In the genomic region with DNA sequence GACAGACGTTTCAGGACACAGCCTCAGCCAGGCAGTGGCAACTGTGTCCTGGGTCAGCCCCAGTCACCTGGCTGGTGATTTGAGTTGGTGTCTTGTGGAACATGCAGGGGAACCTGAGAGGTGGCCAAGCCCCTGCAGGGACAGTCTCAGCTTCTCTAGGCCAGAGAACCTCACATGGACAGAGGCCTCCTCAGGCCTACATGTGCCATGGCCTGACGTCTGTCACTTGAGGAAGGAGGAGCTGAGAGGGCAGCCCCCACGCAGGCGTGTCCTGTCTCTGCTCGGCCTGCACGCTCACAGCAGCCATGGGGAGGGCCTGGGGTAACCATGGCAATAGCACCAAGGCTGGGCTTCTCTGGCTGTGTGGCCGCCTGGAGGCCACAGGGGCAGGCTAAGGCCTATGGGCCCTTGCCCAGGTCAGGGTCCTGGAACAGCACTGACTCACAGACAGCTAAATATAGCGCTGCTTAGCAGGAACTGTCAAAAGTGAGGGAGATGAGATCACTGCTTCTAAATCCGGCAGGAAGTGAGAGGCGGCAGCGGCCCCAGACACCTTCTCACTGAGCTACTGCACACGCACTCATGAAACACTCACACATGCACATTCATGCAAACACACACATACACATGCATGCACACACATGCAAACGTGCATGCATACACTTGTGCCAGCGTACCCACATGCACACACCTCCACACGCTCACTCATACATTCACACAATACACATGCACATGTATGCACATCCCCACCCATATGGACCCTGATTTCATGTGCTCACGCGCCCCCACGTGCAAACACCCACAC, we compare ENCODE assay signal across 1 cellular context.
A peak's percentile ranks its signal among the peaks of the same experiment; 100 is the strongest.
TF ChIP-seq lines count a peak whose summit lies in the region.

No MANE protein-coding gene starts in this region.

TF ChIP-seq in HEK293, 187 proteins besides CTCF, POLR2A, EP300 and RAD21 (continued from another document and continues in another):
- TF ChIP-seq, protein P1, sequence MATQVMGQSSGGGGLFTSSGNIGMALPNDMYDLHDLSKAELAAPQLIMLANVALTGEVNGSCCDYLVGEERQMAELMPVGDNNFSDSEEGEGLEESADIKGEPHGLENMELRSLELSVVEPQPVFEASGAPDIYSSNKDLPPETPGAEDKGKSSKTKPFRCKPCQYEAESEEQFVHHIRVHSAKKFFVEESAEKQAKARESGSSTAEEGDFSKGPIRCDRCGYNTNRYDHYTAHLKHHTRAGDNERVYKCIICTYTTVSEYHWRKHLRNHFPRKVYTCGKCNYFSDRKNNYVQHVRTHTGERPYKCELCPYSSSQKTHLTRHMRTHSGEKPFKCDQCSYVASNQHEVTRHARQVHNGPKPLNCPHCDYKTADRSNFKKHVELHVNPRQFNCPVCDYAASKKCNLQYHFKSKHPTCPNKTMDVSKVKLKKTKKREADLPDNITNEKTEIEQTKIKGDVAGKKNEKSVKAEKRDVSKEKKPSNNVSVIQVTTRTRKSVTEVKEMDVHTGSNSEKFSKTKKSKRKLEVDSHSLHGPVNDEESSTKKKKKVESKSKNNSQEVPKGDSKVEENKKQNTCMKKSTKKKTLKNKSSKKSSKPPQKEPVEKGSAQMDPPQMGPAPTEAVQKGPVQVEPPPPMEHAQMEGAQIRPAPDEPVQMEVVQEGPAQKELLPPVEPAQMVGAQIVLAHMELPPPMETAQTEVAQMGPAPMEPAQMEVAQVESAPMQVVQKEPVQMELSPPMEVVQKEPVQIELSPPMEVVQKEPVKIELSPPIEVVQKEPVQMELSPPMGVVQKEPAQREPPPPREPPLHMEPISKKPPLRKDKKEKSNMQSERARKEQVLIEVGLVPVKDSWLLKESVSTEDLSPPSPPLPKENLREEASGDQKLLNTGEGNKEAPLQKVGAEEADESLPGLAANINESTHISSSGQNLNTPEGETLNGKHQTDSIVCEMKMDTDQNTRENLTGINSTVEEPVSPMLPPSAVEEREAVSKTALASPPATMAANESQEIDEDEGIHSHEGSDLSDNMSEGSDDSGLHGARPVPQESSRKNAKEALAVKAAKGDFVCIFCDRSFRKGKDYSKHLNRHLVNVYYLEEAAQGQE (tag by site-specific recombination; IDR thresholded peaks at IDR 0.05) = no peak
- TF ChIP-seq ZNF423 (tag by site-specific recombination; IDR thresholded peaks at IDR 0.05) (no peak), ZNF561 (tag by site-specific recombination; IDR thresholded peaks at IDR 0.05; ENCODE audit: borderline replicate concordance) (no peak), ZNF544 (tag by site-specific recombination; IDR thresholded peaks at IDR 0.05) (no peak), ZNF133 (tag by site-specific recombination; IDR thresholded peaks at IDR 0.05) (no peak), ZNF174 (tag by site-specific recombination; IDR thresholded peaks at IDR 0.05) (no peak), ZNF350 (tag by site-specific recombination; IDR thresholded peaks at IDR 0.05) (no peak), ZNF292 (tag by site-specific recombination; IDR thresholded peaks at IDR 0.05; ENCODE audit: borderline replicate concordance, low read depth) (no peak), ZNF747 (tag by site-specific recombination; IDR thresholded peaks at IDR 0.05) (no peak), ZNF558 (tag by site-specific recombination; IDR thresholded peaks at IDR 0.05) (no peak), ZNF239 (tag by site-specific recombination; IDR thresholded peaks at IDR 0.05) (no peak), ZNF555 (tag by site-specific recombination; conservative IDR thresholded peaks at IDR 0.05) (no peak), ZNF311 (tag by site-specific recombination; IDR thresholded peaks at IDR 0.05; ENCODE audit: borderline replicate concordance) (no peak), ZNF341 (tag by site-specific recombination; IDR thresholded peaks at IDR 0.05; ENCODE audit: low read depth) (no peak), YY1 (tag by site-specific recombination; IDR thresholded peaks at IDR 0.05) (no peak), TCF7L2 (IDR thresholded peaks at IDR 0.05; ENCODE audit: borderline replicate concordance, low read depth, low read length) (no peak), WT1 (tag by site-specific recombination; IDR thresholded peaks at IDR 0.05) (no peak), ZBTB21 (tag by site-specific recombination; IDR thresholded peaks at IDR 0.05) (no peak), ZNF76 (tag by site-specific recombination; IDR thresholded peaks at IDR 0.05; ENCODE audit: borderline replicate concordance, low read depth) (no peak), ZNF146 (tag by site-specific recombination; IDR thresholded peaks at IDR 0.05) (no peak), KLF10 (tag by site-specific recombination; IDR thresholded peaks at IDR 0.05) (no peak), ZNF121 (tag by site-specific recombination; IDR thresholded peaks at IDR 0.05) (no peak), ZNF416 (tag by site-specific recombination; IDR thresholded peaks at IDR 0.05) (no peak)
- TF ChIP-seq, protein P2, sequence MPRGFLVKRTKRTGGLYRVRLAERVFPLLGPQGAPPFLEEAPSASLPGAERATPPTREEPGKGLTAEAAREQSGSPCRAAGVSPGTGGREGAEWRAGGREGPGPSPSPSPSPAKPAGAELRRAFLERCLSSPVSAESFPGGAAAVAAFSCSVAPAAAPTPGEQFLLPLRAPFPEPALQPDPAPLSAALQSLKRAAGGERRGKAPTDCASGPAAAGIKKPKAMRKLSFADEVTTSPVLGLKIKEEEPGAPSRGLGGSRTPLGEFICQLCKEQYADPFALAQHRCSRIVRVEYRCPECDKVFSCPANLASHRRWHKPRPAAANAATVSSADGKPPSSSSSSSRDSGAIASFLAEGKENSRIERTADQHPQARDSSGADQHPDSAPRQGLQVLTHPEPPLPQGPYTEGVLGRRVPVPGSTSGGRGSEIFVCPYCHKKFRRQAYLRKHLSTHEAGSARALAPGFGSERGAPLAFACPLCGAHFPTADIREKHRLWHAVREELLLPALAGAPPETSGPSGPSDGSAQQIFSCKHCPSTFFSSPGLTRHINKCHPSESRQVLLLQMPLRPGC (tag by site-specific recombination; IDR thresholded peaks at IDR 0.05) = no peak
- TF ChIP-seq, protein P3, sequence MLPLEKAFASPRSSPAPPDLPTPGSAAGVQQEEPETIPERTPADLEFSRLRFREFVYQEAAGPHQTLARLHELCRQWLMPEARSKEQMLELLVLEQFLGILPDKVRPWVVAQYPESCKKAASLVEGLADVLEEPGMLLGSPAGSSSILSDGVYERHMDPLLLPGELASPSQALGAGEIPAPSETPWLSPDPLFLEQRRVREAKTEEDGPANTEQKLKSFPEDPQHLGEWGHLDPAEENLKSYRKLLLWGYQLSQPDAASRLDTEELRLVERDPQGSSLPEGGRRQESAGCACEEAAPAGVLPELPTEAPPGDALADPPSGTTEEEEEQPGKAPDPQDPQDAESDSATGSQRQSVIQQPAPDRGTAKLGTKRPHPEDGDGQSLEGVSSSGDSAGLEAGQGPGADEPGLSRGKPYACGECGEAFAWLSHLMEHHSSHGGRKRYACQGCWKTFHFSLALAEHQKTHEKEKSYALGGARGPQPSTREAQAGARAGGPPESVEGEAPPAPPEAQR (tag by site-specific recombination; IDR thresholded peaks at IDR 0.05) = no peak
- TF ChIP-seq, protein P4, sequence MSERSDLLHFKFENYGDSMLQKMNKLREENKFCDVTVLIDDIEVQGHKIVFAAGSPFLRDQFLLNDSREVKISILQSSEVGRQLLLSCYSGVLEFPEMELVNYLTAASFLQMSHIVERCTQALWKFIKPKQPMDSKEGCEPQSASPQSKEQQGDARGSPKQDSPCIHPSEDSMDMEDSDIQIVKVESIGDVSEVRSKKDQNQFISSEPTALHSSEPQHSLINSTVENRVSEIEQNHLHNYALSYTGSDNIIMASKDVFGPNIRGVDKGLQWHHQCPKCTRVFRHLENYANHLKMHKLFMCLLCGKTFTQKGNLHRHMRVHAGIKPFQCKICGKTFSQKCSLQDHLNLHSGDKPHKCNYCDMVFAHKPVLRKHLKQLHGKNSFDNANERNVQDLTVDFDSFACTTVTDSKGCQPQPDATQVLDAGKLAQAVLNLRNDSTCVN (tag by site-specific recombination; optimal IDR thresholded peaks at IDR 0.05) = peak; percentile 15
- TF ChIP-seq, protein P5, sequence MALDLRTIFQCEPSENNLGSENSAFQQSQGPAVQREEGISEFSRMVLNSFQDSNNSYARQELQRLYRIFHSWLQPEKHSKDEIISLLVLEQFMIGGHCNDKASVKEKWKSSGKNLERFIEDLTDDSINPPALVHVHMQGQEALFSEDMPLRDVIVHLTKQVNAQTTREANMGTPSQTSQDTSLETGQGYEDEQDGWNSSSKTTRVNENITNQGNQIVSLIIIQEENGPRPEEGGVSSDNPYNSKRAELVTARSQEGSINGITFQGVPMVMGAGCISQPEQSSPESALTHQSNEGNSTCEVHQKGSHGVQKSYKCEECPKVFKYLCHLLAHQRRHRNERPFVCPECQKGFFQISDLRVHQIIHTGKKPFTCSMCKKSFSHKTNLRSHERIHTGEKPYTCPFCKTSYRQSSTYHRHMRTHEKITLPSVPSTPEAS (tag by site-specific recombination; IDR thresholded peaks at IDR 0.05) = peak; percentile 82
- TF ChIP-seq, protein P6, sequence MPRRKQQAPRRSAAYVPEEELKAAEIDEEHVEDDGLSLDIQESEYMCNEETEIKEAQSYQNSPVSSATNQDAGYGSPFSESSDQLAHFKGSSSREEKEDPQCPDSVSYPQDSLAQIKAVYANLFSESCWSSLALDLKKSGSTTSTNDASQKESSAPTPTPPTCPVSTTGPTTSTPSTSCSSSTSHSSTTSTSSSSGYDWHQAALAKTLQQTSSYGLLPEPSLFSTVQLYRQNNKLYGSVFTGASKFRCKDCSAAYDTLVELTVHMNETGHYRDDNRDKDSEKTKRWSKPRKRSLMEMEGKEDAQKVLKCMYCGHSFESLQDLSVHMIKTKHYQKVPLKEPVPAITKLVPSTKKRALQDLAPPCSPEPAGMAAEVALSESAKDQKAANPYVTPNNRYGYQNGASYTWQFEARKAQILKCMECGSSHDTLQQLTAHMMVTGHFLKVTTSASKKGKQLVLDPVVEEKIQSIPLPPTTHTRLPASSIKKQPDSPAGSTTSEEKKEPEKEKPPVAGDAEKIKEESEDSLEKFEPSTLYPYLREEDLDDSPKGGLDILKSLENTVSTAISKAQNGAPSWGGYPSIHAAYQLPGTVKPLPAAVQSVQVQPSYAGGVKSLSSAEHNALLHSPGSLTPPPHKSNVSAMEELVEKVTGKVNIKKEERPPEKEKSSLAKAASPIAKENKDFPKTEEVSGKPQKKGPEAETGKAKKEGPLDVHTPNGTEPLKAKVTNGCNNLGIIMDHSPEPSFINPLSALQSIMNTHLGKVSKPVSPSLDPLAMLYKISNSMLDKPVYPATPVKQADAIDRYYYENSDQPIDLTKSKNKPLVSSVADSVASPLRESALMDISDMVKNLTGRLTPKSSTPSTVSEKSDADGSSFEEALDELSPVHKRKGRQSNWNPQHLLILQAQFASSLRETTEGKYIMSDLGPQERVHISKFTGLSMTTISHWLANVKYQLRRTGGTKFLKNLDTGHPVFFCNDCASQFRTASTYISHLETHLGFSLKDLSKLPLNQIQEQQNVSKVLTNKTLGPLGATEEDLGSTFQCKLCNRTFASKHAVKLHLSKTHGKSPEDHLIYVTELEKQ (tag by site-specific recombination; IDR thresholded peaks at IDR 0.05; ENCODE audit: borderline replicate concordance) = no peak
- TF ChIP-seq, protein P7, sequence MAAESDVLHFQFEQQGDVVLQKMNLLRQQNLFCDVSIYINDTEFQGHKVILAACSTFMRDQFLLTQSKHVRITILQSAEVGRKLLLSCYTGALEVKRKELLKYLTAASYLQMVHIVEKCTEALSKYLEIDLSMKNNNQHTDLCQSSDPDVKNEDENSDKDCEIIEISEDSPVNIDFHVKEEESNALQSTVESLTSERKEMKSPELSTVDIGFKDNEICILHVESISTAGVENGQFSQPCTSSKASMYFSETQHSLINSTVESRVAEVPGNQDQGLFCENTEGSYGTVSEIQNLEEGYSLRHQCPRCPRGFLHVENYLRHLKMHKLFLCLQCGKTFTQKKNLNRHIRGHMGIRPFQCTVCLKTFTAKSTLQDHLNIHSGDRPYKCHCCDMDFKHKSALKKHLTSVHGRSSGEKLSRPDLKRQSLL (tag by site-specific recombination; IDR thresholded peaks at IDR 0.05) = no peak
- TF ChIP-seq, protein P8, sequence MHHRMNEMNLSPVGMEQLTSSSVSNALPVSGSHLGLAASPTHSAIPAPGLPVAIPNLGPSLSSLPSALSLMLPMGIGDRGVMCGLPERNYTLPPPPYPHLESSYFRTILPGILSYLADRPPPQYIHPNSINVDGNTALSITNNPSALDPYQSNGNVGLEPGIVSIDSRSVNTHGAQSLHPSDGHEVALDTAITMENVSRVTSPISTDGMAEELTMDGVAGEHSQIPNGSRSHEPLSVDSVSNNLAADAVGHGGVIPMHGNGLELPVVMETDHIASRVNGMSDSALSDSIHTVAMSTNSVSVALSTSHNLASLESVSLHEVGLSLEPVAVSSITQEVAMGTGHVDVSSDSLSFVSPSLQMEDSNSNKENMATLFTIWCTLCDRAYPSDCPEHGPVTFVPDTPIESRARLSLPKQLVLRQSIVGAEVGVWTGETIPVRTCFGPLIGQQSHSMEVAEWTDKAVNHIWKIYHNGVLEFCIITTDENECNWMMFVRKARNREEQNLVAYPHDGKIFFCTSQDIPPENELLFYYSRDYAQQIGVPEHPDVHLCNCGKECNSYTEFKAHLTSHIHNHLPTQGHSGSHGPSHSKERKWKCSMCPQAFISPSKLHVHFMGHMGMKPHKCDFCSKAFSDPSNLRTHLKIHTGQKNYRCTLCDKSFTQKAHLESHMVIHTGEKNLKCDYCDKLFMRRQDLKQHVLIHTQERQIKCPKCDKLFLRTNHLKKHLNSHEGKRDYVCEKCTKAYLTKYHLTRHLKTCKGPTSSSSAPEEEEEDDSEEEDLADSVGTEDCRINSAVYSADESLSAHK (tag by site-specific recombination; IDR thresholded peaks at IDR 0.05) = no peak
